Comparison of ENCODE assay signal across 8 cellular contexts in the genomic region with DNA sequence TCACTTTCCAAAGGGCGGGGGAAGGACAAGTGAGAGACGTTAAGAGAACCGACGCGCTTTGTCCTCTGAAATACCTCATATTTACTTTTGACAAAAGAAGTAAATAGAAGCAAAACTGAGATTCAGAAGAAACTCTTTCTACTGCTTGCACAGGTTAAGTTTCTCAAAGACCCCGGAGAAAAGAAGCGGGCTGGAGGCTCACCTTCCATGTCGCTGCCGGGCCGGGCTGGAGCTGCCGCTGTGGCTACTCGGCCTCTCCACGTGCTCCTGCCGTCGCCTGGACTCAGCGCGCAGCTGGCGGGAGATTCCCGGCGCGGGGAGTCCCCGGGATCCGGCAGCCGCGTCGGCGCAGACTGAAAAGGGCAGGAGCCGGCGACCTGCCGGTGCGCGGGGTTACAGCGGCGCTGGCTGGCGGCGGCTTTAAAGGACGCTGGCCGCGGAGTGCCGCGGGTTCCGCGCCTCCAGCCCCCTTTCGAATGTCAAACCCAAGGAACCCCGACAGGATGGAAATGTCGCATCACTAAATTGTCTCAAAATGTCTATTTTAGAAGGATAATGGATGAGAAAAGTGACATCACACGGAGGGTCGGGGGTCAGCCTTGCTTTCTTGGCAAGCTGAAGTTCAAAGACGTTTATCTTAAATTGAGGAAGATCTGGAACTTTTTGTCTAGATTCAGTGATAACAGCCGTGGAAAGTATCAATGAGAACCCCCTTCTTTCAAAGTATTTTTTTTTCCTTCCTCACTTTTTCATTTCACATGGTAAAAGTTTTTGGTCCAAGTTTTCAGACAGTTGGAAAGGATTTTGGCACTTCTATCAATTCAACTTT. TPM values are rescaled to one million over a fixed set of nuclear protein-coding genes. Genes with fewer than 3 reads are reported as not detected.
DNase-seq lines count a peak whose midpoint lies in the region; ATAC-seq and TF ChIP-seq lines count a peak whose summit lies in the region.

TSS of gene IKZF3 (minus strand) at position 395 of the 829 bp plus-strand sequence. CDS start at position 209, 186 bp downstream.

- H3K27me3 Mint-ChIP-seq in activated naive CD4-positive, alpha-beta T cell treated with anti-CD3 and anti-CD28 coated beads for 36 hours (ENCODE audit: low read depth): no peaks in the 10 kb centered on the region
- H3K27me3 Mint-ChIP-seq in chondrocyte (ENCODE audit: low read depth): peaks cover 52% of the 10 kb centered on the region

- peak within 1 kb of the TSS; percentile 92 for H3K4me3 Mint-ChIP-seq in activated naive CD4-positive, alpha-beta T cell treated with anti-CD3 and anti-CD28 coated beads for 36 hours
- H3K4me3 Mint-ChIP-seq in chondrocyte (ENCODE audit: unreplicated experiment): no peak within 1 kb of the TSS

- intact Hi-C loops in activated naive CD4-positive, alpha-beta T cell treated with anti-CD3 and anti-CD28 coated beads for 36 hours (cut with micrococcal nuclease): loop anchor here (1.0 to 5.0 kb wide), 5 partner anchors 94 to 242 kb away; partner anchors contain the start of genes PGAP3 and STARD3

- CTCF ChIA-PET in activated naive CD4-positive, alpha-beta T cell treated with anti-CD3 and anti-CD28 coated beads for 36 hours (lab: Charles Lee): interaction anchor here (0.7 to 1.3 kb wide), 8 partner anchors 19 to 623 kb away, joined by 3 to 4 read pairs (median 3); no protein-coding TSS in a partner anchor

- ATAC-seq in HG03571 (IDR thresholded peaks at IDR 0.05; ENCODE audit: unreplicated experiment): peak; percentile 32

- peak within 1 kb of the TSS; percentile 95 for H3K27ac Mint-ChIP-seq in activated naive CD4-positive, alpha-beta T cell treated with anti-CD3 and anti-CD28 coated beads for 36 hours
- H3K27ac Mint-ChIP-seq in chondrocyte (ENCODE audit: unreplicated experiment): no peak within 1 kb of the TSS

- peak; percentile 74 for DNase-seq in NK-92 treated with Interleukin-12 subunit alpha and Interleukin-12 subunit beta, amount 100 ng/mL, for 24 hours (lab: John Stamatoyannopoulos, UW)
- no peak for DNase-seq in NK-92 (lab: John Stamatoyannopoulos, UW; ENCODE audit: unreplicated experiment)
- peak; percentile 32 for DNase-seq in SK-N-DZ (ENCODE audit: low spot score)
- DNase-seq in activated naive CD4-positive, alpha-beta T cell treated with anti-CD3 and anti-CD28 coated beads for 36 hours: peak; percentile 94
- peak; percentile 40 for DNase-seq in iPS DF 19.7 (ENCODE audit: low read depth, low spot score)
- DNase-seq in stimulated activated CD4-positive, alpha-beta T cell treated with anti-CD3 and anti-CD28 coated beads, Interleukin-15, amount 100 ng/mL, for 48 hours (ENCODE audit: low read depth in 2 of 2): peak; percentile 74 to 81
- no peak for DNase-seq in chondrocyte (ENCODE audit: low spot score)

- no peak for TF ChIP-seq CTCF in chondrocyte (IDR thresholded peaks at IDR 0.05)

- H3K9me3 Mint-ChIP-seq in activated naive CD4-positive, alpha-beta T cell treated with anti-CD3 and anti-CD28 coated beads for 36 hours: peaks cover 2% of the 10 kb centered on the region
- H3K9me3 Mint-ChIP-seq in chondrocyte (ENCODE audit: low read depth): no peaks in the 10 kb centered on the region

- H3K4me1 Mint-ChIP-seq in activated naive CD4-positive, alpha-beta T cell treated with anti-CD3 and anti-CD28 coated beads for 36 hours (ENCODE audit: low read depth): peaks cover 61% of the 10 kb centered on the region
- H3K4me1 Mint-ChIP-seq in chondrocyte (ENCODE audit: low read depth): peaks cover 6% of the 10 kb centered on the region

- H3K36me3 Mint-ChIP-seq in activated naive CD4-positive, alpha-beta T cell treated with anti-CD3 and anti-CD28 coated beads for 36 hours (ENCODE audit: low read depth): peaks cover 6% of the 10 kb centered on the region
- peaks cover 4% of the 10 kb centered on the region for H3K36me3 Mint-ChIP-seq in chondrocyte (ENCODE audit: low read depth)

RNA-seq across cellular contexts. Expression of gene IKZF3, which starts in this region (rescaled TPM):
- not detected in 2 replicates for polyA plus RNA-seq in SK-N-DZ (2014; cell fraction: cytosol; rRNA removed)
- polyA plus RNA-seq in SK-N-DZ (2014; cell fraction: nucleus; rRNA removed): not detected in 2 replicates
- 10 to 100 TPM; 34.2 to 36.1 TPM for total RNA-seq in activated naive CD4-positive, alpha-beta T cell treated with anti-CD3 and anti-CD28 coated beads for 36 hours
- not detected in 3 replicates for total RNA-seq in chondrocyte

Comparison
In these comparisons a context has a peak if more than half of its experiments do, and no peak if none do; other contexts are left out.
1. RNA of gene IKZF3 (total RNA-seq): 34.2 to 36.1 TPM in activated naive CD4-positive, alpha-beta T cell treated with anti-CD3 and anti-CD28 coated beads for 36 hours; not detected in chondrocyte; every median in the first group is over 10 times any median in the second.
2. DNase-seq: peak in NK-92 treated with Interleukin-12 subunit alpha and Interleukin-12 subunit beta, amount 100 ng/mL, for 24 hours (single experiment), SK-N-DZ (single experiment), activated naive CD4-positive, alpha-beta T cell treated with anti-CD3 and anti-CD28 coated beads for 36 hours (single experiment), iPS DF 19.7 (single experiment) and stimulated activated CD4-positive, alpha-beta T cell treated with anti-CD3 and anti-CD28 coated beads, Interleukin-15, amount 100 ng/mL, for 48 hours (2 of 2); none in NK-92 (single experiment) and chondrocyte (single experiment).